In genomic region chr3:186750316-186750715, GRCh38 we compare ENCODE assay signal across 35 cellular contexts. TPM values are rescaled to one million over a fixed set of nuclear protein-coding genes. Genes with fewer than 3 reads are reported as not detected.
"Had no signal": no experiment of that assay in that cellular context is flagged by ENCODE, and none has a peak within 500 bp of the region (broad histone marks: within the 10 kb centered on the region; RNA-seq: fewer than 3 reads in every experiment).

No MANE protein-coding gene starts in this region.

- ATAC-seq: naive thymus-derived CD4-positive, alpha-beta T cell; natural killer cell; psoas muscle; right cardiac atrium; sciatic nerve; stimulated activated memory B cell treated with anti-CD40 and anti-IgM and Interleukin-4, amounts not matched to agents 10 μg/mL and 1 μg/mL and 100 μg/mL, for 72 hours; stimulated activated naive CD8-positive, alpha-beta T cell treated with anti-CD3 and anti-CD28 coated beads, Interleukin-15, amount 100 ng/mL, for 72 hours; stimulated activated naive CD8-positive, alpha-beta T cell treated with anti-CD3 and anti-CD28 coated beads, Interleukin-15, Interleukin-2, amounts not matched to agents 100 U/mL and 50 U/mL, for 24 hours; upper lobe of right lung had no signal

- H3K4me3 Mint-ChIP-seq: naive thymus-derived CD4-positive, alpha-beta T cell; natural killer cell; nephron; neural progenitor cell; stimulated activated memory B cell treated with anti-CD40 and anti-IgM and Interleukin-4, amounts not matched to agents 10 μg/mL and 1 μg/mL and 100 μg/mL, for 72 hours; stimulated activated naive CD8-positive, alpha-beta T cell treated with anti-CD3 and anti-CD28 coated beads, Interleukin-15, amount 100 ng/mL, for 72 hours; type B pancreatic cell had no signal

- H3K9ac ChIP-seq: neural progenitor cell, parathyroid adenoma had no signal

- H3K79me2 ChIP-seq: parathyroid adenoma had no signal

- H3K36me3 ChIP-seq: neural progenitor cell, ovary, spleen, suprapubic skin, tibial artery, transverse colon, upper lobe of right lung, uterus had no signal

- H3K27ac ChIP-seq: neural progenitor cell, ovary, parathyroid adenoma, psoas muscle, skin epidermis, spleen, suprapubic skin, testis, tibial artery, transverse colon, upper lobe of right lung, uterus had no signal

- H3K4me3 ChIP-seq: neural progenitor cell, ovary, psoas muscle, skin epidermis, smooth muscle cell, spleen, suprapubic skin, testis, tibial artery, transverse colon, upper lobe of right lung, uterus had no signal

- H3K27ac Mint-ChIP-seq: naive thymus-derived CD4-positive, alpha-beta T cell; natural killer cell; nephron; neural progenitor cell; progenitor cell of endocrine pancreas; stimulated activated memory B cell treated with anti-CD40 and anti-IgM and Interleukin-4, amounts not matched to agents 10 μg/mL and 1 μg/mL and 100 μg/mL, for 72 hours; type B pancreatic cell had no signal

- H3K27me3 Mint-ChIP-seq: stimulated activated naive CD8-positive, alpha-beta T cell treated with anti-CD3 and anti-CD28 coated beads, Interleukin-15, amount 100 ng/mL, for 72 hours had no signal

- H3K27me3 ChIP-seq: neural progenitor cell, ovary, spleen, suprapubic skin, testis, tibial artery, transverse colon, upper lobe of right lung, uterus had no signal

- H3K9me3 ChIP-seq: ovary, psoas muscle, spleen, suprapubic skin, testis, tibial artery, transverse colon, upper lobe of right lung, uterus had no signal

- H2AFZ ChIP-seq: neural progenitor cell, parathyroid adenoma had no signal

- H3K4me2 ChIP-seq: neural progenitor cell, smooth muscle cell had no signal

- H3K9me3 Mint-ChIP-seq: naive thymus-derived CD4-positive, alpha-beta T cell; natural killer cell; nephron; neural progenitor cell; stimulated activated memory B cell treated with anti-CD40 and anti-IgM and Interleukin-4, amounts not matched to agents 10 μg/mL and 1 μg/mL and 100 μg/mL, for 72 hours; stimulated activated naive CD8-positive, alpha-beta T cell treated with anti-CD3 and anti-CD28 coated beads, Interleukin-15, amount 100 ng/mL, for 72 hours had no signal

- DNase-seq: naive thymus-derived CD4-positive, alpha-beta T cell; natural killer cell; occipital lobe; ovary; posterior cingulate gyrus; psoas muscle; right cardiac atrium; spleen; stimulated activated CD4-positive, alpha-beta T cell treated with anti-CD3 and anti-CD28 coated beads, Interleukin-12 subunit alpha, Interleukin-12 subunit beta, amount 100 ng/mL, for 4 hours; stimulated activated CD4-positive, alpha-beta T cell treated with anti-CD3 and anti-CD28 coated beads, Interleukin-1b, Interleukin-23, amount 100 ng/mL, for 48 hours; stimulated activated CD4-positive, alpha-beta T cell treated with anti-CD3 and anti-CD28 coated beads, Interleukin-4, amount 100 ng/mL, for 1 hour; stimulated activated CD4-positive, alpha-beta T cell treated with anti-CD3 and anti-CD28 coated beads, Interleukin-4, amount 100 ng/mL, for 4 hours; stimulated activated CD8-positive, alpha-beta memory T cell treated with anti-CD3 and anti-CD28 coated beads, Interleukin-4, amount 100 ng/mL, for 48 hours; stimulated activated naive CD4-positive, alpha-beta T cell; stimulated activated naive CD8-positive, alpha-beta T cell treated with anti-CD3 and anti-CD28 coated beads, Interleukin-15, amount 100 ng/mL, for 72 hours; stimulated activated naive CD8-positive, alpha-beta T cell treated with anti-CD3 and anti-CD28 coated beads, Interleukin-15, Interleukin-2, amounts not matched to agents 100 U/mL and 50 U/mL, for 24 hours; substantia nigra; testis; tibial artery; transverse colon; upper lobe of right lung; uterus had no signal

- H3K36me3 Mint-ChIP-seq: naive thymus-derived CD4-positive, alpha-beta T cell; natural killer cell; neural progenitor cell; stimulated activated memory B cell treated with anti-CD40 and anti-IgM and Interleukin-4, amounts not matched to agents 10 μg/mL and 1 μg/mL and 100 μg/mL, for 72 hours; type B pancreatic cell had no signal

- H3K4me1 ChIP-seq: neural progenitor cell, parathyroid adenoma, psoas muscle, spleen, testis, upper lobe of right lung, uterus had no signal

RNA-seq across cellular contexts. Expression of gene KNG1, which starts 33.2 kb away (rescaled TPM):
- total RNA-seq: naive thymus-derived CD4-positive, alpha-beta T cell; natural killer cell; occipital lobe; osteoblast; progenitor cell of endocrine pancreas; sciatic nerve; smooth muscle cell; urinary bladder; uterus had no signal
- polyA plus RNA-seq: naive thymus-derived CD4-positive, alpha-beta T cell; neural cell; ovary; psoas muscle; smooth muscle cell; spleen had no signal
